ENCODE assay signal across 14 cellular contexts in the genomic region with DNA sequence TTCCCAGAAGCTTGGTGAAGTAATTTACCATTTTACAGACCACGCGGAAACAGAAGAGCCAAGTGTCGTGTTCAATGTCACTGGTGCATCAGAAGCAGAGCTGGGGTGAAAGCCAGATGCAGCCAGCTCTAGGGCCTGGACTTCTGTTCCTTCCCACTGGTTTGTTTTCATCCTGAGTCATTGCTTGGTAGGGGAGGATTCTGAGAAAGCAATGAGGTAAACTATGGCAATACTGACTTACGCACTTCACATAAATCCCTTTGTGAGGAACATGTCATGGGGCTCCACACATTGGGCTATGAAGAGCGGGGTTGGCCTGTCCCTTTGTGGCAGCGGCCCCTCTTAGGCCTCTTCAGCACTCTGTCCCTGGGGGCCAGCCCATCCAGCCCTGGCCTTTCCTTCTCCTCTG. TPM values are rescaled to one million over a fixed set of nuclear protein-coding genes. Genes with fewer than 3 reads are reported as not detected.
DNase-seq lines count a peak whose midpoint lies in the region; ATAC-seq and TF ChIP-seq lines count a peak whose summit lies in the region.
"Had no signal": no experiment of that assay in that cellular context is flagged by ENCODE, and none has a peak within 500 bp of the region (broad histone marks: within the 10 kb centered on the region; RNA-seq: fewer than 3 reads in every experiment).

No MANE protein-coding gene starts in this region.

- H3K27ac ChIP-seq in colonic mucosa (peak overlapping the region; percentile 22), tibial nerve (peak overlapping the region in 1 of 4 donors; percentile 36)
- H3K27ac ChIP-seq: BLaER1, neural progenitor cell had no signal

- WGBS in tibial nerve, 2 donors = 85 to 86% methylated on average over 6 of the region's 6 CpGs

- TF ChIP-seq POLR2A in tibial nerve (IDR thresholded peaks at IDR 0.05) = no peak

- ATAC-seq in GM19395 (IDR thresholded peaks at IDR 0.05; ENCODE audit: unreplicated experiment) (no peak), GM19351 (IDR thresholded peaks at IDR 0.05; ENCODE audit: unreplicated experiment) (no peak)
- ATAC-seq: activated CD8-positive, alpha-beta memory T cell treated with anti-CD3 and anti-CD28 coated beads, Interleukin-2, amount 10 ng/mL, durations not matched to agents 7 days and 5 days; left colon; stimulated activated naive CD8-positive, alpha-beta T cell treated with anti-CD3 and anti-CD28 coated beads, Interleukin-15, amount 100 ng/mL, for 72 hours had no signal

- H3K27me3 ChIP-seq in colonic mucosa (no peaks in the 10 kb centered on the region), tibial nerve (no peaks in the 10 kb centered on the region)
- H3K27me3 ChIP-seq: BLaER1, neural progenitor cell had no signal

- intact Hi-C loops in colonic mucosa (cut with DNase I) = no loop called here

- no peaks in the 10 kb centered on the region for H3K36me3 ChIP-seq in colonic mucosa
- no peaks in the 10 kb centered on the region for H3K36me3 ChIP-seq in tibial nerve
- H3K36me3 ChIP-seq: BLaER1, neural progenitor cell had no signal

- H3K9ac ChIP-seq in colonic mucosa (ENCODE audit: low read depth in 2 of 2, low read length in 2 of 2) = no peak overlapping the region
- H3K9ac ChIP-seq: BLaER1, neural progenitor cell had no signal

- TF ChIP-seq CTCF in colonic mucosa (IDR thresholded peaks at IDR 0.05) (no peak), tibial nerve (IDR thresholded peaks at IDR 0.05) (no peak)

- DNase-seq in AG08395 (ENCODE audit: low spot score) (peak; percentile 84), M059J (ENCODE audit: low read depth) (peak; percentile 87), colonic mucosa (no peak), non-pigmented ciliary epithelial cell (ENCODE audit: low read depth) (peak; percentile 88), tibial nerve (ENCODE audit: low spot score in 2 of 2) (no peak), DMS 273 treated with DMSO at 0.1 percent for 48 hours (lab: John Stamatoyannopoulos, UW) (no peak)
- DNase-seq: activated CD8-positive, alpha-beta memory T cell treated with anti-CD3 and anti-CD28 coated beads, Interleukin-2, amount 10 ng/mL, durations not matched to agents 7 days and 5 days; anterior cingulate cortex; stimulated activated naive CD8-positive, alpha-beta T cell treated with anti-CD3 and anti-CD28 coated beads, Interleukin-15, amount 100 ng/mL, for 72 hours had no signal

- H3K4me1 ChIP-seq in colonic mucosa (no peaks in the 10 kb centered on the region), tibial nerve (peaks cover 0 to 13% (median 0%) of the 10 kb centered on the region in 4 donors)
- H3K4me1 ChIP-seq: neural progenitor cell had no signal

- H3K4me3 ChIP-seq in colonic mucosa = no peak overlapping the region
- H3K4me3 ChIP-seq in tibial nerve = no peak overlapping the region
- H3K4me3 ChIP-seq: BLaER1, neural progenitor cell had no signal

- TF ChIP-seq EP300 in tibial nerve (IDR thresholded peaks at IDR 0.05) = peak in 1 of 2 donors; percentile 12

- H3K9me3 ChIP-seq in colonic mucosa (no peaks in the 10 kb centered on the region), tibial nerve (no peaks in the 10 kb centered on the region)

RNA-seq across cellular contexts. Expression of a gene that starts 52.4 kb away (rescaled TPM):
- total RNA-seq in M059J (2014; rRNA removed; shearing (Covaris generic)) = 59.6 and 78.5 TPM in 2 replicates
- total RNA-seq in colonic mucosa (10 to 100 TPM; 44.4 to 60.2 TPM), tibial nerve (10 to 100 TPM; 50.2 to 75.6 (median 71.4) TPM)

Comparison
In these comparisons a context has a peak if more than half of its experiments do, and no peak if none do; other contexts are left out.
1. DNase-seq: peak in AG08395 (single experiment), M059J (single experiment) and non-pigmented ciliary epithelial cell (single experiment); none in colonic mucosa (single experiment), tibial nerve (0 of 2) and DMS 273 treated with DMSO at 0.1 percent for 48 hours (single experiment).